Comparison of ENCODE assay signal across 2 cellular contexts in genomic region chr9:117296453-117296852, GRCh38.
TF ChIP-seq lines count a peak whose summit lies in the region.

No MANE protein-coding gene starts in this region.

TF ChIP-seq in HepG2, 621 proteins besides CTCF, POLR2A, EP300 and RAD21:
- TF ChIP-seq MAFK (conservative IDR thresholded peaks at IDR 0.05 in 1 of 2, IDR thresholded peaks at IDR 0.05 in 1 of 2; ENCODE audit: low read length in 2 of 2) (peak; percentile 54 to 60; a peak in 3 of 4 replicates), ADNP (CRISPR knock-in tag; IDR thresholded peaks at IDR 0.05) (no peak), MAFF (IDR thresholded peaks at IDR 0.05; ENCODE audit: low read depth, low read length) (peak; percentile 48)

TF ChIP-seq in IMR-90, 13 proteins besides CTCF, POLR2A, EP300 and RAD21:
- TF ChIP-seq MAFK (IDR thresholded peaks at IDR 0.05; ENCODE audit: low read depth, low read length) (peak; percentile 25; the same call in 1 of the 2 replicates), BHLHE40 (IDR thresholded peaks at IDR 0.05; ENCODE audit: low read depth, low read length) (no peak), SMC3 (IDR thresholded peaks at IDR 0.05; ENCODE audit: low read depth, low read length) (no peak), ELK1 (IDR thresholded peaks at IDR 0.05; ENCODE audit: borderline replicate concordance, low read depth, low read length) (no peak), RCOR1 (IDR thresholded peaks at IDR 0.05; ENCODE audit: insufficient replicate concordance, low read length) (no peak)
- TF ChIP-seq, protein P1, sequence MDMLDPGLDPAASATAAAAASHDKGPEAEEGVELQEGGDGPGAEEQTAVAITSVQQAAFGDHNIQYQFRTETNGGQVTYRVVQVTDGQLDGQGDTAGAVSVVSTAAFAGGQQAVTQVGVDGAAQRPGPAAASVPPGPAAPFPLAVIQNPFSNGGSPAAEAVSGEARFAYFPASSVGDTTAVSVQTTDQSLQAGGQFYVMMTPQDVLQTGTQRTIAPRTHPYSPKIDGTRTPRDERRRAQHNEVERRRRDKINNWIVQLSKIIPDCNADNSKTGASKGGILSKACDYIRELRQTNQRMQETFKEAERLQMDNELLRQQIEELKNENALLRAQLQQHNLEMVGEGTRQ (IDR thresholded peaks at IDR 0.05; ENCODE audit: low read depth, low read length), result no peak
TF ChIP-seq in IMR-90: peak in this region for 1.
